In the genomic region with DNA sequence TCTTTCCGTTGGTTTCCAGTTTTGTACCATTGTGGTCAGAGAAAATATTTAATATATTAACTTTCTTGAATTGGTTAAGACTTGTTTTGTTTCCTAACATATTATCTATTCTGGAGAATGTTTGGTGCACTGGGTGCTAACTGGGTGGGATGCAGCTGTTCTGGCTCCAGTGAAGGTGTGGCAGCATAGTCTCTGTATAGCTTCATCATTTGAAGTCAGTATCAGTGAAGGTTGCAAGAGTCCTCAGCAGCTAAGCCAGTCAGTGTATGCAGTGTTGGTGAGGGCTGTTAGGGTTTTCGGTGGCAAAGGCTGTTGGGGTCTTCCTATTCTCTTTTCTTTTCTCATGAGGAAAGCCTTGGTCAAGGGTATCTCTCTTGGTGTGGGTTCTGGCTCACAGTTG, we compare ENCODE assay signal across 18 cellular contexts.
"Had no signal": no experiment of that assay in that cellular context is flagged by ENCODE, and none has a peak within 500 bp of the region (broad histone marks: within the 10 kb centered on the region; RNA-seq: fewer than 3 reads in every experiment).

No MANE protein-coding gene starts in this region.

- H3K27me3 ChIP-seq: foreskin keratinocyte, hepatocyte, ovary, right atrium auricular region, sigmoid colon had no signal

- ATAC-seq: foreskin keratinocyte, left cardiac atrium, lower lobe of right lung had no signal

- H3K36me3 Mint-ChIP-seq: naive B cell had no signal

- DNase-seq: foreskin keratinocyte; head of caudate nucleus; kidney; left cardiac atrium; left ventricle myocardium inferior; lower lobe of right lung; mesenchymal stem cell; naive B cell; nephron progenitor cell; ovary; sigmoid colon; stimulated activated CD4-positive, alpha-beta T cell treated with anti-CD3 and anti-CD28 coated beads, Interleukin-2, amount 100 ng/mL, for 24 hours; stimulated activated naive CD4-positive, alpha-beta T cell treated with Interleukin-2 at 50 U/mL for 16 hours; trophoblast cell had no signal

- H3K36me3 ChIP-seq: left ventricle myocardium inferior, lower lobe of right lung, ovary, right atrium auricular region, sigmoid colon had no signal

- H3K9me3 ChIP-seq: left ventricle myocardium inferior, lower lobe of right lung, ovary, right atrium auricular region, sigmoid colon had no signal

- H3K27ac ChIP-seq: foreskin keratinocyte, hepatocyte, left ventricle myocardium inferior, lower lobe of right lung, ovary, right atrium auricular region, sigmoid colon, skin epidermis had no signal

- H3K27me3 Mint-ChIP-seq: dendritic cell treated with granulocyte-macrophage colony-stimulating factor and Interleukin-4, amounts not matched to agents 40 ng/mL and 50 ng/mL, for 4 days; naive B cell had no signal

- H3K4me3 Mint-ChIP-seq: dendritic cell treated with granulocyte-macrophage colony-stimulating factor and Interleukin-4, amounts not matched to agents 40 ng/mL and 50 ng/mL, for 4 days; naive B cell; nephron progenitor cell had no signal

- H3K4me2 ChIP-seq: hepatocyte had no signal

- H3K79me2 ChIP-seq: hepatocyte had no signal

- H3K27ac Mint-ChIP-seq: dendritic cell treated with granulocyte-macrophage colony-stimulating factor and Interleukin-4, amounts not matched to agents 40 ng/mL and 50 ng/mL, for 4 days; naive B cell; nephron progenitor cell had no signal

- H2AFZ ChIP-seq: hepatocyte had no signal

- H3K4me1 ChIP-seq: foreskin keratinocyte, left ventricle myocardium inferior, lower lobe of right lung, right atrium auricular region, sigmoid colon had no signal

- H3K9me3 Mint-ChIP-seq: nephron progenitor cell had no signal

- H3K4me3 ChIP-seq: hepatocyte, left ventricle myocardium inferior, lower lobe of right lung, ovary, right atrium auricular region, sigmoid colon, skin epidermis had no signal
